14 cellular contexts compared by ENCODE assay signal in the genomic region with DNA sequence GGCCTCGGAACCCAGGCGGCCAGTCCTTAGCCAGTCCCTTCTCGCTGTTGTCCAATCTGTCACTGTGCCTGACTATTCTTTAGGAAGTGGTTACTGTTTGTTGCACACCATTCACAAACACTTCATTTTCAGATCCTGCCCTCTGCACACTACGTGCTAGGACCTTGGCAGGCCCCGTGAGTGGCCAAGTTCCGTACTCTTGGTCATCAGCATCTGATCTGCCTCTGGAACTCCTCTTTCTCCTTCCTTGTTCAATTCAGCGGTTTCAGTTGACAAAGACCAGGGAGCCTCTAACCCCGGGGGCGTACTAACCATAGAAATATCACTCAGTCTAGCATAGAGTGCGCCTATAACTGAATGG.
DNase-seq lines count a peak whose midpoint lies in the region; FAIRE-seq and TF ChIP-seq lines count a peak whose summit lies in the region.
"Had no signal": no experiment of that assay in that cellular context is flagged by ENCODE, and none has a peak within 500 bp of the region (broad histone marks: within the 10 kb centered on the region; RNA-seq: fewer than 3 reads in every experiment).

No MANE protein-coding gene starts in this region.

- peak overlapping the region; percentile 30 for H2AFZ ChIP-seq in trophoblast cell (ENCODE audit: insufficient read depth, low read length, poor library complexity)

- peaks cover 0 to 3% (median 0%) of the 10 kb centered on the region in 3 donors for H3K27me3 Mint-ChIP-seq in CD14-positive monocyte (ENCODE audit: low read depth in 3 of 3)

- peak overlapping the region; percentile 7 for H3K18ac ChIP-seq in trophoblast cell (ENCODE audit: low read length)

- FAIRE-seq in H54 (lab: Jason Lieb, UNC) = no peak
- FAIRE-seq: endothelial cell of umbilical vein, GM12878 had no signal

- peak overlapping the region; percentile 71 to 91 for H3K4me3 Mint-ChIP-seq in CD14-positive monocyte
- H3K4me3 Mint-ChIP-seq: CD8-positive, alpha-beta memory T cell had no signal

- no peak overlapping the region for H4K12ac ChIP-seq in trophoblast cell (ENCODE audit: low read depth, low read length)

- H4K8ac ChIP-seq in trophoblast cell (ENCODE audit: low read depth, low read length) = no peak overlapping the region

- TF ChIP-seq POLR2A in H54 (IDR thresholded peaks at IDR 0.05; ENCODE audit: low read depth, low read length) = no peak

- no peak overlapping the region for H2BK5ac ChIP-seq in trophoblast cell (ENCODE audit: low read depth, low read length, poor library complexity)

- H3K36me3 ChIP-seq in esophagus (ENCODE audit: control insufficient read depth in 2 of 2, insufficient read depth in 2 of 2, low read length in 1 of 2) (no peaks in the 10 kb centered on the region), trophoblast cell (ENCODE audit: control insufficient read depth in 1 of 2, insufficient read depth in 2 of 2, low read length in 2 of 2) (no peaks in the 10 kb centered on the region), tibial artery (no peaks in the 10 kb centered on the region)

- H3K27me3 ChIP-seq in esophagus (ENCODE audit: control insufficient read depth in 1 of 2, insufficient read depth in 2 of 2, low read length in 2 of 2) (no peaks in the 10 kb centered on the region), trophoblast cell (ENCODE audit: insufficient read depth, low read length) (no peaks in the 10 kb centered on the region), tibial artery (no peaks in the 10 kb centered on the region)

- peak overlapping the region; percentile 9 for H3K14ac ChIP-seq in trophoblast cell (ENCODE audit: low read length)

- peak overlapping the region; percentile 42 to 74 for H3K27ac ChIP-seq in esophagus (ENCODE audit: low read depth in 2 of 2, low read length in 1 of 2)
- peak overlapping the region; percentile 11 for H3K27ac ChIP-seq in trophoblast cell (ENCODE audit: low read depth, low read length)
- H3K27ac ChIP-seq in tibial artery = no peak overlapping the region

- WGBS in esophagus, 2 donors = 84 to 86% methylated on average over 10 of the region's 10 CpGs
- no CpG with 5 or more reads among the region's 10 CpGs for WGBS in trophoblast cell (ENCODE audit: extremely low coverage, insufficient coverage, insufficient read length)

- H3K4ac ChIP-seq in trophoblast cell (ENCODE audit: low read depth, low read length) = no peak overlapping the region

- H3K23ac ChIP-seq in trophoblast cell (ENCODE audit: low read length) = no peak overlapping the region

- H2BK120ac ChIP-seq in trophoblast cell (ENCODE audit: insufficient read depth, low read length, poor library complexity) = peak overlapping the region; percentile 23

- peak overlapping the region; percentile 42 for H2AK5ac ChIP-seq in trophoblast cell (ENCODE audit: low read length)

- no peaks in the 10 kb centered on the region for H3K9me3 ChIP-seq in esophagus (ENCODE audit: control insufficient read depth in 2 of 2, insufficient read depth in 1 of 2, low read depth in 1 of 2, low read length in 1 of 2)
- H3K9me3 ChIP-seq in trophoblast cell (ENCODE audit: insufficient read depth, low read depth, low read length) = no peaks in the 10 kb centered on the region
- no peaks in the 10 kb centered on the region for H3K9me3 ChIP-seq in tibial artery

- no peaks in the 10 kb centered on the region for H3K79me2 ChIP-seq in trophoblast cell (ENCODE audit: control insufficient read depth, insufficient read depth, low read length, poor library complexity)

- H3K36me3 Mint-ChIP-seq in CD14-positive monocyte = peaks cover 0 to 6% of the 10 kb centered on the region in 2 donors
- H3K36me3 Mint-ChIP-seq: CD8-positive, alpha-beta memory T cell had no signal

- DNase-seq in CD14-positive monocyte (ENCODE audit: low spot score) (peak; percentile 73), MV-4-11 (lab: John Stamatoyannopoulos, UW) (peak; percentile 92), trophoblast cell (peak; percentile 17 to 23), DMS53 treated with DMSO at 0.1 percent for 48 hours (lab: John Stamatoyannopoulos, UW; ENCODE audit: unreplicated experiment) (no peak), DMS 273 treated with DMSO at 0.1 percent for 48 hours (lab: John Stamatoyannopoulos, UW) (no peak), H54 (ENCODE audit: insufficient read length, low spot score) (no peak), tibial artery (no peak)
- DNase-seq: activated CD8-positive, alpha-beta memory T cell treated with anti-CD3 and anti-CD28 coated beads for 24 hours; amniotic stem cell; CD8-positive, alpha-beta memory T cell; IMR-90 had no signal

- no peak overlapping the region for H3K9ac ChIP-seq in trophoblast cell (ENCODE audit: low read length)

- peak overlapping the region; percentile 93 to 98 (median 95) for H3K27ac Mint-ChIP-seq in CD14-positive monocyte

- peak overlapping the region; percentile 30 for H2BK12ac ChIP-seq in trophoblast cell (ENCODE audit: low read length)

- peak overlapping the region; percentile 75 for H3K4me2 ChIP-seq in trophoblast cell (ENCODE audit: low read length)

- peak overlapping the region; percentile 11 for H4K91ac ChIP-seq in trophoblast cell (ENCODE audit: low read depth, low read length)

- H3K4me1 ChIP-seq in esophagus (ENCODE audit: control insufficient read depth in 2 of 2, insufficient read depth in 2 of 2, low read length in 1 of 2) (peaks cover 0 to 21% of the 10 kb centered on the region in 2 donors), trophoblast cell (ENCODE audit: control insufficient read depth in 1 of 2, insufficient read depth in 2 of 2, low read length in 2 of 2) (peaks cover 16 to 18% of the 10 kb centered on the region in 2 experiments), tibial artery (peaks cover 0 to 20% (median 15%) of the 10 kb centered on the region in 4 donors)

- TF ChIP-seq CTCF in CD14-positive monocyte (IDR thresholded peaks at IDR 0.05) (no peak), tibial artery (IDR thresholded peaks at IDR 0.05) (no peak)

- intact Hi-C loops in CD14-positive monocyte (cut with micrococcal nuclease) (no loop called here), tibial artery (cut with DNase I; ENCODE audit: low total_unique reads) (loop anchor here (5.0 kb wide), 1 partner anchor 516 kb away; no protein-coding TSS in a partner anchor)

- H3K4me3 ChIP-seq in esophagus (ENCODE audit: low read depth in 1 of 2, low read length in 2 of 2) (no peak overlapping the region), trophoblast cell (ENCODE audit: low read depth, low read length) (no peak overlapping the region), tibial artery (no peak overlapping the region)
- H3K4me3 ChIP-seq: GM12878 had no signal

- H3K4me1 Mint-ChIP-seq in CD14-positive monocyte = peaks cover 92% of the 10 kb centered on the region

- H3K9me3 Mint-ChIP-seq in CD14-positive monocyte = no peaks in the 10 kb centered on the region

- peaks cover 12% of the 10 kb centered on the region for H3K79me1 ChIP-seq in trophoblast cell (ENCODE audit: low read length)

Comparison
In these comparisons a context has a peak if more than half of its experiments do, and no peak if none do; other contexts are left out.
1. DNase-seq: peak in CD14-positive monocyte (single experiment), MV-4-11 (single experiment) and trophoblast cell (2 of 2); none in DMS53 treated with DMSO at 0.1 percent for 48 hours (single experiment), DMS 273 treated with DMSO at 0.1 percent for 48 hours (single experiment), H54 (single experiment) and tibial artery (0 of 2).
2. H3K27ac ChIP-seq: peak in esophagus (2 of 2) and trophoblast cell (single experiment); none in tibial artery (0 of 2).